1 cellular context compared by ENCODE assay signal in the genomic region with DNA sequence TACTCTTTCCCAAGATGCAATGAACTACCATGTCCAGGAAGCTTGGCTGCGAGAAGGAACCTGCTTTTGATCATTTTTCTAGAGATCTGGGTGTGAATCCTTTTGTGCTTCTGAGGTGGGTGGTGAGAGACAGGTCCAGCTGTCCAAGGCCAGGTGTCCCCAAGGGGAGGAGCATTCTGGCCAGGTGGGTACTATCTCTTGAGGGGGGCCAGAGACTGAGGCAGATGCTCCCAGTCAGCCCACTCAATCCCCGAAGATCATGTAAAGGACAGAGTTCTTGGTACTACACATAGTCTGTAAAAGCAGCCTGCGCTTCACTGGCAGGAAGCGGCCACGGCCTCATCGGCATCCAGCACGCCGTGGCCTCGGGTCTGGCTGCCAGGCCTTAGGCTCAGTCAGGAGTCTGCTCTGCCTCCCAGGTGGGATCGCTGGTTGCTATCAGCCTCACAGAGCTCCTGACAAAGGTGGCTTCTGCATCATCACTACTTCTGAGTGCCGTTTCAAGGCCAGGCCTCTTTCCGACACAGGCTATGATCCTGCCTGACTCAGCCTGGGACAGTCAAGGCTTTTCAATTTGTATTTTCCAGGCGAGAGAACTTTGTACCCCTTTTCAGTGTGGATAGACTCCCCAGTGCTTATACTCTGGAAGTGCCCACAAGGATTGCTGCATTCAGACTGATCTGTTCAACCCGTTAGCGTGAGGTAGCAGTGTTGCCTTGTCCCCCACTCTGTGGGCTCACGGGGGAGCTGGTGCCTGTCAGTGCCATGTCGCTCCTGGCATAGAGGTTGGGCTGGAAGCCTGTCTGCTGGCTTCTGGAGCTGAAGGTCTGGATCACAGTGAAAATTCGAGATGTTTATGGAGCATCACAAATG.
A peak's percentile ranks its signal among the peaks of the same experiment; 100 is the strongest.
TF ChIP-seq lines count a peak whose summit lies in the region.

No MANE protein-coding gene starts in this region.

TF ChIP-seq in HepG2, 621 proteins besides CTCF, POLR2A, EP300 and RAD21 (continued from another document and continues in another):
- TF ChIP-seq HNRNPH1 (optimal IDR thresholded peaks at IDR 0.05; ENCODE audit: low read depth, low read length) (no peak), FOXA3 (CRISPR knock-in tag; IDR thresholded peaks at IDR 0.05) (peak; percentile 9; the same call in 1 of the 2 replicates), ZSCAN20 (CRISPR knock-in tag; IDR thresholded peaks at IDR 0.05; ENCODE audit: borderline replicate concordance) (no peak), SRY (CRISPR knock-in tag; IDR thresholded peaks at IDR 0.05) (no peak), ZFP82 (CRISPR knock-in tag; IDR thresholded peaks at IDR 0.05; ENCODE audit: borderline replicate concordance) (no peak), TSC22D2 (CRISPR knock-in tag; IDR thresholded peaks at IDR 0.05; ENCODE audit: borderline replicate concordance) (0 out of 2 replicates have a peak, but pooled peaks have one; percentile 30), TARDBP (CRISPR knock-in tag; IDR thresholded peaks at IDR 0.05) (no peak), HNF4G (IDR thresholded peaks at IDR 0.05; ENCODE audit: borderline replicate concordance, low read depth, low read length) (peak; percentile 52; the same call in 1 of the 2 replicates), HNF4G (CRISPR knock-in tag; IDR thresholded peaks at IDR 0.05; ENCODE audit: borderline replicate concordance, low read depth) (no peak), POGZ (CRISPR knock-in tag; IDR thresholded peaks at IDR 0.05) (no peak), KDM2A (CRISPR knock-in tag; IDR thresholded peaks at IDR 0.05; ENCODE audit: borderline replicate concordance, low read depth) (peak; percentile 58), RFX1 (IDR thresholded peaks at IDR 0.05) (no peak), ZNF3 (CRISPR knock-in tag; IDR thresholded peaks at IDR 0.05) (no peak), ZC3H4 (CRISPR knock-in tag; IDR thresholded peaks at IDR 0.05; ENCODE audit: borderline replicate concordance) (no peak), BRD4 (CRISPR knock-in tag; IDR thresholded peaks at IDR 0.05) (no peak), RCOR2 (CRISPR knock-in tag; IDR thresholded peaks at IDR 0.05) (no peak)
- TF ChIP-seq, protein P1, sequence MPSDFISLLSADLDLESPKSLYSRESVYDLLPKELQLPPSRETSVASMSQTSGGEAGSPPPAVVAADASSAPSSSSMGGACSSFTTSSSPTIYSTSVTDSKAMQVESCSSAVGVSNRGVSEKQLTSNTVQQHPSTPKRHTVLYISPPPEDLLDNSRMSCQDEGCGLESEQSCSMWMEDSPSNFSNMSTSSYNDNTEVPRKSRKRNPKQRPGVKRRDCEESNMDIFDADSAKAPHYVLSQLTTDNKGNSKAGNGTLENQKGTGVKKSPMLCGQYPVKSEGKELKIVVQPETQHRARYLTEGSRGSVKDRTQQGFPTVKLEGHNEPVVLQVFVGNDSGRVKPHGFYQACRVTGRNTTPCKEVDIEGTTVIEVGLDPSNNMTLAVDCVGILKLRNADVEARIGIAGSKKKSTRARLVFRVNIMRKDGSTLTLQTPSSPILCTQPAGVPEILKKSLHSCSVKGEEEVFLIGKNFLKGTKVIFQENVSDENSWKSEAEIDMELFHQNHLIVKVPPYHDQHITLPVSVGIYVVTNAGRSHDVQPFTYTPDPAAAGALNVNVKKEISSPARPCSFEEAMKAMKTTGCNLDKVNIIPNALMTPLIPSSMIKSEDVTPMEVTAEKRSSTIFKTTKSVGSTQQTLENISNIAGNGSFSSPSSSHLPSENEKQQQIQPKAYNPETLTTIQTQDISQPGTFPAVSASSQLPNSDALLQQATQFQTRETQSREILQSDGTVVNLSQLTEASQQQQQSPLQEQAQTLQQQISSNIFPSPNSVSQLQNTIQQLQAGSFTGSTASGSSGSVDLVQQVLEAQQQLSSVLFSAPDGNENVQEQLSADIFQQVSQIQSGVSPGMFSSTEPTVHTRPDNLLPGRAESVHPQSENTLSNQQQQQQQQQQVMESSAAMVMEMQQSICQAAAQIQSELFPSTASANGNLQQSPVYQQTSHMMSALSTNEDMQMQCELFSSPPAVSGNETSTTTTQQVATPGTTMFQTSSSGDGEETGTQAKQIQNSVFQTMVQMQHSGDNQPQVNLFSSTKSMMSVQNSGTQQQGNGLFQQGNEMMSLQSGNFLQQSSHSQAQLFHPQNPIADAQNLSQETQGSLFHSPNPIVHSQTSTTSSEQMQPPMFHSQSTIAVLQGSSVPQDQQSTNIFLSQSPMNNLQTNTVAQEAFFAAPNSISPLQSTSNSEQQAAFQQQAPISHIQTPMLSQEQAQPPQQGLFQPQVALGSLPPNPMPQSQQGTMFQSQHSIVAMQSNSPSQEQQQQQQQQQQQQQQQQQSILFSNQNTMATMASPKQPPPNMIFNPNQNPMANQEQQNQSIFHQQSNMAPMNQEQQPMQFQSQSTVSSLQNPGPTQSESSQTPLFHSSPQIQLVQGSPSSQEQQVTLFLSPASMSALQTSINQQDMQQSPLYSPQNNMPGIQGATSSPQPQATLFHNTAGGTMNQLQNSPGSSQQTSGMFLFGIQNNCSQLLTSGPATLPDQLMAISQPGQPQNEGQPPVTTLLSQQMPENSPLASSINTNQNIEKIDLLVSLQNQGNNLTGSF (CRISPR knock-in tag; IDR thresholded peaks at IDR 0.05), result no peak
- TF ChIP-seq, protein P2, sequence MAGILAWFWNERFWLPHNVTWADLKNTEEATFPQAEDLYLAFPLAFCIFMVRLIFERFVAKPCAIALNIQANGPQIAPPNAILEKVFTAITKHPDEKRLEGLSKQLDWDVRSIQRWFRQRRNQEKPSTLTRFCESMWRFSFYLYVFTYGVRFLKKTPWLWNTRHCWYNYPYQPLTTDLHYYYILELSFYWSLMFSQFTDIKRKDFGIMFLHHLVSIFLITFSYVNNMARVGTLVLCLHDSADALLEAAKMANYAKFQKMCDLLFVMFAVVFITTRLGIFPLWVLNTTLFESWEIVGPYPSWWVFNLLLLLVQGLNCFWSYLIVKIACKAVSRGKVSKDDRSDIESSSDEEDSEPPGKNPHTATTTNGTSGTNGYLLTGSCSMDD (CRISPR knock-in tag; IDR thresholded peaks at IDR 0.05), result no peak
- TF ChIP-seq, protein P3, sequence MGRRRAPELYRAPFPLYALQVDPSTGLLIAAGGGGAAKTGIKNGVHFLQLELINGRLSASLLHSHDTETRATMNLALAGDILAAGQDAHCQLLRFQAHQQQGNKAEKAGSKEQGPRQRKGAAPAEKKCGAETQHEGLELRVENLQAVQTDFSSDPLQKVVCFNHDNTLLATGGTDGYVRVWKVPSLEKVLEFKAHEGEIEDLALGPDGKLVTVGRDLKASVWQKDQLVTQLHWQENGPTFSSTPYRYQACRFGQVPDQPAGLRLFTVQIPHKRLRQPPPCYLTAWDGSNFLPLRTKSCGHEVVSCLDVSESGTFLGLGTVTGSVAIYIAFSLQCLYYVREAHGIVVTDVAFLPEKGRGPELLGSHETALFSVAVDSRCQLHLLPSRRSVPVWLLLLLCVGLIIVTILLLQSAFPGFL (CRISPR knock-in tag; IDR thresholded peaks at IDR 0.05), result no peak
- TF ChIP-seq, protein P4, sequence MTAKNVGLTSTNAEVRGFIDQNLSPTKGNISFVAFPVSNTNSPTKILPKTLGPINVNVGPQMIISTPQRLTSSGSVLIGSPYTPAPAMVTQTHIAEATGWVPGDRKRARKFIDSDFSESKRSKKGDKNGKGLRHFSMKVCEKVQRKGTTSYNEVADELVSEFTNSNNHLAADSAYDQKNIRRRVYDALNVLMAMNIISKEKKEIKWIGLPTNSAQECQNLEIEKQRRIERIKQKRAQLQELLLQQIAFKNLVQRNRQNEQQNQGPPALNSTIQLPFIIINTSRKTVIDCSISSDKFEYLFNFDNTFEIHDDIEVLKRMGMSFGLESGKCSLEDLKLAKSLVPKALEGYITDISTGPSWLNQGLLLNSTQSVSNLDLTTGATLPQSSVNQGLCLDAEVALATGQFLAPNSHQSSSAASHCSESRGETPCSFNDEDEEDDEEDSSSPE (CRISPR knock-in tag; IDR thresholded peaks at IDR 0.05), result no peak
- TF ChIP-seq, protein P5, sequence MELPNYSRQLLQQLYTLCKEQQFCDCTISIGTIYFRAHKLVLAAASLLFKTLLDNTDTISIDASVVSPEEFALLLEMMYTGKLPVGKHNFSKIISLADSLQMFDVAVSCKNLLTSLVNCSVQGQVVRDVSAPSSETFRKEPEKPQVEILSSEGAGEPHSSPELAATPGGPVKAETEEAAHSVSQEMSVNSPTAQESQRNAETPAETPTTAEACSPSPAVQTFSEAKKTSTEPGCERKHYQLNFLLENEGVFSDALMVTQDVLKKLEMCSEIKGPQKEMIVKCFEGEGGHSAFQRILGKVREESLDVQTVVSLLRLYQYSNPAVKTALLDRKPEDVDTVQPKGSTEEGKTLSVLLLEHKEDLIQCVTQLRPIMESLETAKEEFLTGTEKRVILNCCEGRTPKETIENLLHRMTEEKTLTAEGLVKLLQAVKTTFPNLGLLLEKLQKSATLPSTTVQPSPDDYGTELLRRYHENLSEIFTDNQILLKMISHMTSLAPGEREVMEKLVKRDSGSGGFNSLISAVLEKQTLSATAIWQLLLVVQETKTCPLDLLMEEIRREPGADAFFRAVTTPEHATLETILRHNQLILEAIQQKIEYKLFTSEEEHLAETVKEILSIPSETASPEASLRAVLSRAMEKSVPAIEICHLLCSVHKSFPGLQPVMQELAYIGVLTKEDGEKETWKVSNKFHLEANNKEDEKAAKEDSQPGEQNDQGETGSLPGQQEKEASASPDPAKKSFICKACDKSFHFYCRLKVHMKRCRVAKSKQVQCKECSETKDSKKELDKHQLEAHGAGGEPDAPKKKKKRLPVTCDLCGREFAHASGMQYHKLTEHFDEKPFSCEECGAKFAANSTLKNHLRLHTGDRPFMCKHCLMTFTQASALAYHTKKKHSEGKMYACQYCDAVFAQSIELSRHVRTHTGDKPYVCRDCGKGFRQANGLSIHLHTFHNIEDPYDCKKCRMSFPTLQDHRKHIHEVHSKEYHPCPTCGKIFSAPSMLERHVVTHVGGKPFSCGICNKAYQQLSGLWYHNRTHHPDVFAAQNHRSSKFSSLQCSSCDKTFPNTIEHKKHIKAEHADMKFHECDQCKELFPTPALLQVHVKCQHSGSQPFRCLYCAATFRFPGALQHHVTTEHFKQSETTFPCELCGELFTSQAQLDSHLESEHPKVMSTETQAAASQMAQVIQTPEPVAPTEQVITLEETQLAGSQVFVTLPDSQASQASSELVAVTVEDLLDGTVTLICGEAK (IDR thresholded peaks at IDR 0.05), result no peak
- TF ChIP-seq, protein P5 (CRISPR knock-in tag; IDR thresholded peaks at IDR 0.05), result peak; percentile 66; the same call in 1 of the 2 replicates
- TF ChIP-seq, protein P6, sequence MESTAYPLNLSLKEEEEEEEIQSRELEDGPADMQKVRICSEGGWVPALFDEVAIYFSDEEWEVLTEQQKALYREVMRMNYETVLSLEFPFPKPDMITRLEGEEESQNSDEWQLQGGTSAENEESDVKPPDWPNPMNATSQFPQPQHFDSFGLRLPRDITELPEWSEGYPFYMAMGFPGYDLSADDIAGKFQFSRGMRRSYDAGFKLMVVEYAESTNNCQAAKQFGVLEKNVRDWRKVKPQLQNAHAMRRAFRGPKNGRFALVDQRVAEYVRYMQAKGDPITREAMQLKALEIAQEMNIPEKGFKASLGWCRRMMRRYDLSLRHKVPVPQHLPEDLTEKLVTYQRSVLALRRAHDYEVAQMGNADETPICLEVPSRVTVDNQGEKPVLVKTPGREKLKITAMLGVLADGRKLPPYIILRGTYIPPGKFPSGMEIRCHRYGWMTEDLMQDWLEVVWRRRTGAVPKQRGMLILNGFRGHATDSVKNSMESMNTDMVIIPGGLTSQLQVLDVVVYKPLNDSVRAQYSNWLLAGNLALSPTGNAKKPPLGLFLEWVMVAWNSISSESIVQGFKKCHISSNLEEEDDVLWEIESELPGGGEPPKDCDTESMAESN (CRISPR knock-in tag; conservative IDR thresholded peaks at IDR 0.05), result no peak
- TF ChIP-seq, protein P7, sequence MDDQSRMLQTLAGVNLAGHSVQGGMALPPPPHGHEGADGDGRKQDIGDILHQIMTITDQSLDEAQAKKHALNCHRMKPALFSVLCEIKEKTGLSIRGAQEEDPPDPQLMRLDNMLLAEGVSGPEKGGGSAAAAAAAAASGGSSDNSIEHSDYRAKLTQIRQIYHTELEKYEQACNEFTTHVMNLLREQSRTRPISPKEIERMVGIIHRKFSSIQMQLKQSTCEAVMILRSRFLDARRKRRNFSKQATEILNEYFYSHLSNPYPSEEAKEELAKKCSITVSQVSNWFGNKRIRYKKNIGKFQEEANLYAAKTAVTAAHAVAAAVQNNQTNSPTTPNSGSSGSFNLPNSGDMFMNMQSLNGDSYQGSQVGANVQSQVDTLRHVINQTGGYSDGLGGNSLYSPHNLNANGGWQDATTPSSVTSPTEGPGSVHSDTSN (CRISPR knock-in tag; IDR thresholded peaks at IDR 0.05; ENCODE audit: borderline replicate concordance), result no peak
- TF ChIP-seq, protein P8, sequence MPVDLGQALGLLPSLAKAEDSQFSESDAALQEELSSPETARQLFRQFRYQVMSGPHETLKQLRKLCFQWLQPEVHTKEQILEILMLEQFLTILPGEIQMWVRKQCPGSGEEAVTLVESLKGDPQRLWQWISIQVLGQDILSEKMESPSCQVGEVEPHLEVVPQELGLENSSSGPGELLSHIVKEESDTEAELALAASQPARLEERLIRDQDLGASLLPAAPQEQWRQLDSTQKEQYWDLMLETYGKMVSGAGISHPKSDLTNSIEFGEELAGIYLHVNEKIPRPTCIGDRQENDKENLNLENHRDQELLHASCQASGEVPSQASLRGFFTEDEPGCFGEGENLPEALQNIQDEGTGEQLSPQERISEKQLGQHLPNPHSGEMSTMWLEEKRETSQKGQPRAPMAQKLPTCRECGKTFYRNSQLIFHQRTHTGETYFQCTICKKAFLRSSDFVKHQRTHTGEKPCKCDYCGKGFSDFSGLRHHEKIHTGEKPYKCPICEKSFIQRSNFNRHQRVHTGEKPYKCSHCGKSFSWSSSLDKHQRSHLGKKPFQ (CRISPR knock-in tag; IDR thresholded peaks at IDR 0.05; ENCODE audit: insufficient replicate concordance), result no peak
